In the genomic region with DNA sequence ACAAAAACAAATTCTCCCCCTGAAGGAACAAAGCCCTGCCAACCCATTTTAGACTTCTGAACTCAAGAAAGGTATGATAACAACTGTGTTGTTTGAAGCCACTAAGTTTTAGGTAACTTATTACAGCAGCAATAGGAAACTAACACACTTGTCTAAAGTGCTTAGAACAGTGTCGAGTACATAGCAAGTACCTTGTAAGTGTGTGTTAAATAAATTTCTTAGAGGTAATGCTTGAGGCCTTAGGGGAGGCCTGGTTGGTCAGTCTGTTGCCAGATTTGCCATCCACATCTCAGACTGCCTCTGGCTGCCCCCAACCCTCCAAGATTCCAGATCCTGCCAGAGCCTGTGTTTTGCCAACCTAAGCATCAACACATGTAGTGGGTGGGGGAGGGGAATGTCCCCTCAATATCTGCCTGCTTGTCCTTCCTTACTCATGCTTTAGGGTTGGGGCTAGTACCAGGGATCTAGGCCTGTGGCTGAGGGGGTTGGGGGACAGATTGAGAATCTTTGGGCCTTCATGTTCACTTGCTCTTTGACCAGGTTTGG, we compare ENCODE assay signal across 26 cellular contexts. TPM values are rescaled to one million over a fixed set of nuclear protein-coding genes. Genes with fewer than 3 reads are reported as not detected.
DNase-seq lines count a peak whose midpoint lies in the region; FAIRE-seq and TF ChIP-seq lines count a peak whose summit lies in the region.
"Had no signal": no experiment of that assay in that cellular context is flagged by ENCODE, and none has a peak within 500 bp of the region (broad histone marks: within the 10 kb centered on the region; RNA-seq: fewer than 3 reads in every experiment).

No MANE protein-coding gene starts in this region.

- H3K4me3 ChIP-seq in bronchial epithelial cell (ENCODE audit: low read depth, low read length) (no peak overlapping the region), spleen (no peak overlapping the region), foreskin fibroblast (ENCODE audit: low read depth in 1 of 2, low read length in 2 of 2) (no peak overlapping the region)
- H3K4me3 ChIP-seq: A549; BLaER1 treated with 17β-estradiol and CSF1 and Interleukin-3, amounts not matched to agents 10 nM and 100 nM; GM23338 had no signal

- no peaks in the 10 kb centered on the region for H3K9me3 ChIP-seq in spleen
- H3K9me3 ChIP-seq: A549; BE2C; BLaER1 treated with 17β-estradiol and CSF1 and Interleukin-3, amounts not matched to agents 10 nM and 100 nM had no signal

- no peak for TF ChIP-seq POLR2A in spleen (IDR thresholded peaks at IDR 0.05)

- intact Hi-C loops in spleen (cut with DNase I; ENCODE audit: low total_unique reads): no loop called here

- H3K4me1 ChIP-seq in spleen: peaks cover 0 to 21% (median 10%) of the 10 kb centered on the region in 6 donors
- H3K4me1 ChIP-seq: A549; BLaER1 treated with 17β-estradiol and CSF1 and Interleukin-3, amounts not matched to agents 10 nM and 100 nM had no signal

- H3K27me3 ChIP-seq in bronchial epithelial cell (ENCODE audit: control insufficient read depth, insufficient read depth, low read length) (peaks cover 33% of the 10 kb centered on the region), spleen (replicated peaks in 1 of 7) (peaks cover 3 to 100% (median 79%) of the 10 kb centered on the region in 7 donors)

- DNase-seq in bronchial epithelial cell (ENCODE audit: low read depth) (no peak), mesenteric fat pad (ENCODE audit: low spot score) (peak; percentile 67), spleen (peak; percentile 33), foreskin fibroblast (no peak), T-helper 1 cell (no peak), putamen (ENCODE audit: low spot score) (no peak)
- DNase-seq: 8988T; ACHN; AML-193; BE2C; Calu3; CD4-positive, alpha-beta memory T cell; COR-L47; DMS53; DMS79 treated with DMSO at 0.1 percent for 48 hours; GF-D8; H9; HFFc6 had no signal

- peak; percentile 81 for FAIRE-seq in bronchial epithelial cell (lab: Jason Lieb, UNC)
- FAIRE-seq: A549, GM12891, GM18507 had no signal

- TF ChIP-seq CTCF in bronchial epithelial cell (IDR thresholded peaks at IDR 0.05; ENCODE audit: insufficient read depth, low read length, severe bottlenecking) (no peak), spleen (IDR thresholded peaks at IDR 0.05 in 8 of 11, conservative IDR thresholded peaks at IDR 0.05 in 3 of 11) (no peak), foreskin fibroblast (IDR thresholded peaks at IDR 0.05; ENCODE audit: low read depth, low read length) (no peak)

- no peak overlapping the region for H3K27ac ChIP-seq in spleen
- H3K27ac ChIP-seq: A549; BLaER1 treated with 17β-estradiol and CSF1 and Interleukin-3, amounts not matched to agents 10 nM and 100 nM had no signal

- 67 to 97% (median 78%) methylated on average over 1 of the region's 1 CpG for WGBS in spleen, 5 donors

- no peaks in the 10 kb centered on the region for H3K36me3 ChIP-seq in bronchial epithelial cell (ENCODE audit: control insufficient read depth, insufficient read depth, low read length)
- H3K36me3 ChIP-seq in spleen: no peaks in the 10 kb centered on the region
- H3K36me3 ChIP-seq: BE2C; BLaER1 treated with 17β-estradiol and CSF1 and Interleukin-3, amounts not matched to agents 10 nM and 100 nM had no signal

RNA-seq across cellular contexts. Expression of gene PAX2, which starts 27.1 kb away (rescaled TPM):
- not detected in 2 replicates for total RNA-seq in bronchial epithelial cell
- total RNA-seq in mesenteric fat pad: not detected
- not detected for total RNA-seq in spleen
- polyA plus RNA-seq in spleen: not detected
- total RNA-seq: Calu3; CD4-positive, alpha-beta memory T cell; Daoy; GM23338; H4; H9; HFFc6 had no signal
- polyA plus RNA-seq: CD14-positive monocyte; CD4-positive, alpha-beta memory T cell; GM23338 had no signal

Comparison
In these comparisons a context has a peak if more than half of its experiments do, and no peak if none do; other contexts are left out.
1. DNase-seq: peak in mesenteric fat pad (single experiment) and spleen (single experiment); none in bronchial epithelial cell (single experiment), foreskin fibroblast (0 of 2), T-helper 1 cell (0 of 5) and putamen (single experiment).